In the genomic region with DNA sequence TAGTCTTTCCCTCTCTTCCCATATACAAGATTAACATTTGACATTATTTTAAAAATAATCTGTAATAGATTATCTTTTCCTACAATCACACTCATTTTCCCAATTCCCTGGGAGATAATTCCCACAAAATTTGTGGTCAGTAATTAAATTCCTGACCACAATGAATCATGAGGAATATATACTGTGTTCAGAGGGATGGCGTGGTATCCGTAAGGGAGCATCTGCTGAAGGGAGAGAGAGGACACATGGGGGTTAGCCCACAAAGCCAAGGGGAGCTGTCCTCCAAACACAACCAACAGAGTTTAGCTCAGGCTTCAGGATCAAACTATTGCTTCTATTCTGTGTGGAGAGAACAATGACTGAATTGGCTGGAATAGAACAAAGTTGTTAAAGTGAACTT, we compare ENCODE assay signal across 14 cellular contexts.
"Had no signal": no experiment of that assay in that cellular context is flagged by ENCODE, and none has a peak within 500 bp of the region (broad histone marks: within the 10 kb centered on the region; RNA-seq: fewer than 3 reads in every experiment).

No MANE protein-coding gene starts in this region.

- H3K9me3 ChIP-seq: right atrium auricular region, tibial artery had no signal

- H3K4me3 ChIP-seq: right atrium auricular region, tibial artery had no signal

- H3K4me1 ChIP-seq: tibial artery had no signal

- H3K36me3 ChIP-seq: right atrium auricular region, tibial artery had no signal

- ATAC-seq: activated T-cell treated with anti-CD3 and anti-CD28 coated beads, Interleukin-2, amount 50 U/mL, for 72 hours had no signal

- DNase-seq: activated CD4-positive, alpha-beta T cell treated with anti-CD3 and anti-CD28 coated beads, Interleukin-2, amount 50 U/mL, for 4 hours; activated effector memory CD4-positive, alpha-beta T cell treated with anti-CD3 and anti-CD28 coated beads, Interleukin-2, amount 50 U/mL, for 16 hours; activated naive CD4-positive, alpha-beta T cell treated with anti-CD3 and anti-CD28 coated beads, Interleukin-2, amount 50 U/mL, for 16 hours; activated T-cell treated with anti-CD3 and anti-CD28 coated beads, Interleukin-2, amount 50 U/mL, for 72 hours; effector CD4-positive, alpha-beta T cell; left colon; mammary epithelial cell; midbrain; stimulated activated CD4-positive, alpha-beta T cell treated with anti-CD3 and anti-CD28 coated beads, Interleukin-2, amount 100 ng/mL, for 24 hours; stimulated activated naive CD4-positive, alpha-beta T cell treated with Interleukin-2 at 50 U/mL for 16 hours; substantia nigra; T-helper 2 cell; tibial artery had no signal

- H3K27ac ChIP-seq: tibial artery had no signal

- H3K27me3 ChIP-seq: right atrium auricular region, tibial artery had no signal
